ENCODE assay signal across 22 cellular contexts in the genomic region with DNA sequence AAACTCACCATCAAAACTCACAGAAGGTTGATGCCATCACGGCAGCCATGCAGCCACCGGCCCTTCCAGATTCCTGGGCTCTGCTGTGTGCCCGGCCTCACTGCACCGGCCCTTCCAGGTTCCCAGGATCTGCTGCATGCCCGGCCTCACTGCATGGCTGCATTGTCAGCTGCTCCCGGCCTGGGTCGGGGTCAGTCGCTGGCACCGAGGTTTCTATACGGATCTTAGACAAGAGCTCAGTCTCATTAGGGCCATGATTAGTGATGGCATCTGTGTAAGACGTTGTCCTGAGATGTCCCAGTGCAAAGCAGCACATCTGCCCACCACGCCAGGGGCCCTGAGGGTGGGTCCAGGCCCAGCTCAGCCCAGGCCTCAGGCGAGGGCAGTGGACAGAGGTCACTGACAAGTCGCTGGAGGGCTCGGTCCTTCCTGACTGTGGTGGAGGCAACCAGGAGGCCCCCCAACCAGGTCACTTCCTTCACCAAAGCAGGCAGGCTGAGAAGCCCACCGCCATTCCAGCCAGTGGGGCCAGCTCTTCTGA.
"Had no signal": no experiment of that assay in that cellular context is flagged by ENCODE, and none has a peak within 500 bp of the region (broad histone marks: within the 10 kb centered on the region; RNA-seq: fewer than 3 reads in every experiment).

No MANE protein-coding gene starts in this region.

- H3K4me1 Mint-ChIP-seq: endodermal cell, WTC11 had no signal

- H3K27ac Mint-ChIP-seq: activated CD4-positive, alpha-beta T cell treated with anti-CD3 and anti-CD28 coated beads for 36 hours; activated CD8-positive, alpha-beta T cell treated with anti-CD3 and anti-CD28 coated beads, Interleukin-2, amount 10 ng/mL, durations not matched to agents 7 days and 5 days; activated T-helper 1 cell treated with anti-CD3 and anti-CD28 coated beads, Interleukin-12 subunit alpha, Interleukin-12 subunit beta, Interleukin-2, Interleukin-4 antibody, amounts not matched to agents 30 ng/mL and 10 ng/mL and 1 ng/mL, durations not matched to agents 14 hours and 24 hours and 36 hours; endodermal cell; mesothelial cell of epicardium; nephron progenitor cell; stimulated activated naive CD8-positive, alpha-beta T cell treated with anti-CD3 and anti-CD28 coated beads, Interleukin-15, amount 100 ng/mL, for 72 hours; T-cell; WTC11 had no signal

- ATAC-seq: activated CD4-positive, alpha-beta T cell treated with anti-CD3 and anti-CD28 coated beads for 36 hours; activated CD8-positive, alpha-beta T cell treated with anti-CD3 and anti-CD28 coated beads, Interleukin-2, amount 10 ng/mL, durations not matched to agents 7 days and 5 days; body of pancreas; left colon; lower lobe of right lung; right lobe of liver; stimulated activated naive CD8-positive, alpha-beta T cell treated with anti-CD3 and anti-CD28 coated beads, Interleukin-15, amount 100 ng/mL, for 72 hours; T-cell; upper lobe of right lung; WTC11 had no signal

- DNase-seq: activated CD4-positive, alpha-beta T cell treated with anti-CD3 and anti-CD28 coated beads for 36 hours; activated CD8-positive, alpha-beta T cell treated with anti-CD3 and anti-CD28 coated beads, Interleukin-2, amount 10 ng/mL, durations not matched to agents 7 days and 5 days; activated naive CD4-positive, alpha-beta T cell treated with Interleukin-2 at 50 U/mL for 16 hours; body of pancreas; endodermal cell; foreskin melanocyte; glutamatergic neuron; hippocampal formation; left colon; lower lobe of right lung; nephron progenitor cell; occipital lobe; right lobe of liver; SK-N-SH; stimulated activated CD4-positive, alpha-beta T cell treated with anti-CD3 and anti-CD28 coated beads, Interleukin-4, amount 100 ng/mL, for 1 hour; stimulated activated naive CD8-positive, alpha-beta T cell treated with anti-CD3 and anti-CD28 coated beads, Interleukin-15, amount 100 ng/mL, for 72 hours; upper lobe of right lung had no signal

- H3K36me3 Mint-ChIP-seq: mesothelial cell of epicardium, T-cell, WTC11 had no signal

- H3K4me3 Mint-ChIP-seq: activated CD4-positive, alpha-beta T cell treated with anti-CD3 and anti-CD28 coated beads for 36 hours; activated CD8-positive, alpha-beta T cell treated with anti-CD3 and anti-CD28 coated beads, Interleukin-2, amount 10 ng/mL, durations not matched to agents 7 days and 5 days; activated T-helper 1 cell treated with anti-CD3 and anti-CD28 coated beads, Interleukin-12 subunit alpha, Interleukin-12 subunit beta, Interleukin-2, Interleukin-4 antibody, amounts not matched to agents 30 ng/mL and 10 ng/mL and 1 ng/mL, durations not matched to agents 14 hours and 24 hours and 36 hours; endodermal cell; mesothelial cell of epicardium; nephron progenitor cell; stimulated activated naive CD8-positive, alpha-beta T cell treated with anti-CD3 and anti-CD28 coated beads, Interleukin-15, amount 100 ng/mL, for 72 hours; T-cell; WTC11 had no signal

- FAIRE-seq: islet of Langerhans had no signal

- H3K9me3 Mint-ChIP-seq: activated T-helper 1 cell treated with anti-CD3 and anti-CD28 coated beads, Interleukin-12 subunit alpha, Interleukin-12 subunit beta, Interleukin-2, Interleukin-4 antibody, amounts not matched to agents 30 ng/mL and 10 ng/mL and 1 ng/mL, durations not matched to agents 14 hours and 24 hours and 36 hours; endodermal cell; mesothelial cell of epicardium; nephron progenitor cell; stimulated activated naive CD8-positive, alpha-beta T cell treated with anti-CD3 and anti-CD28 coated beads, Interleukin-15, amount 100 ng/mL, for 72 hours; T-cell had no signal
